In the genomic region with DNA sequence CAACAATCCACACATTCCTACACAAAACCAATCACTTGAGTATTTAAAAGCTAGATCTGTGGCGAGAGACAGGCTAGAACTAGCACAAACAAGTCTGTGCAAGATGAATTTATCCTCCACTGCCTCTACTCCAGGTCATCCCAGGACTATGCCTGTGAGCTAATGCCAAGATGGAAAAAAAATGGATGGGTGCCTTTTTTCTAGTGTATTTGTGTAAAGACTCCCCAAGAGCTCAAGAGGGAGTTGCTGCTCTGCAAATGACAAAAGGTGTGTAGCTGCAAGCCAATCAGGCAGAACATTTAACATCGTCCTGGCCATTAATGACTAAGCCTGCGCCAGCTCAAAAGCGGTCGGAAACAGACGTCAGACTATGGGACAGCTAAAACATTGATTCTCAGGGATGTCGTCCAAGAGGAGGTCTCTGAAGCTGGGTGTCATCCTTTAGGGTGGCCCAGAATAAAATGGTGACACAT, we compare ENCODE assay signal across 11 cellular contexts. TPM values are rescaled to one million over a fixed set of nuclear protein-coding genes. Genes with fewer than 3 reads are reported as not detected.
DNase-seq lines count a peak whose midpoint lies in the region; ATAC-seq and TF ChIP-seq lines count a peak whose summit lies in the region.
"Had no signal": no experiment of that assay in that cellular context is flagged by ENCODE, and none has a peak within 500 bp of the region (broad histone marks: within the 10 kb centered on the region; RNA-seq: fewer than 3 reads in every experiment).

No MANE protein-coding gene starts in this region.

- H3K9ac ChIP-seq in mesendoderm (ENCODE audit: low read length) (no peak overlapping the region), endodermal cell (ENCODE audit: extremely low read depth, low read length, poor library complexity, severe bottlenecking) (no peak overlapping the region)

- H3K27me3 Mint-ChIP-seq in endodermal cell (ENCODE audit: insufficient read depth): no peaks in the 10 kb centered on the region

- no peak overlapping the region for H2BK120ac ChIP-seq in mesendoderm (ENCODE audit: low read depth, low read length)

- H3K56ac ChIP-seq in mesendoderm (ENCODE audit: low read length): no peak overlapping the region

- H3K27ac Mint-ChIP-seq in endodermal cell: no peak overlapping the region

- H3K4me3 ChIP-seq in mesendoderm (ENCODE audit: low read length) (no peak overlapping the region), vagina (no peak overlapping the region), endodermal cell (ENCODE audit: low read length) (no peak overlapping the region)
- H3K4me3 ChIP-seq: suprapubic skin had no signal

- no peak overlapping the region for H3K4me2 ChIP-seq in mesendoderm (ENCODE audit: low read length)

- H3K23ac ChIP-seq in mesendoderm (ENCODE audit: low read length): no peak overlapping the region

- H3K4me1 Mint-ChIP-seq in endodermal cell: peaks cover 35% of the 10 kb centered on the region

- no peak overlapping the region for H3K4ac ChIP-seq in mesendoderm (ENCODE audit: low read depth, low read length)

- H4K5ac ChIP-seq in mesendoderm (ENCODE audit: low read length): no peak overlapping the region

- H3K18ac ChIP-seq in mesendoderm (ENCODE audit: low read length): no peak overlapping the region

- H3K27ac ChIP-seq in mesendoderm (ENCODE audit: low read depth, low read length) (no peak overlapping the region), vagina (peak overlapping the region; percentile 55), endodermal cell (ENCODE audit: low read depth, low read length) (no peak overlapping the region)
- H3K27ac ChIP-seq: suprapubic skin had no signal

- intact Hi-C loops in vagina (cut with DNase I): no loop called here

- no peaks in the 10 kb centered on the region for H3K79me2 ChIP-seq in mesendoderm (ENCODE audit: control insufficient read depth, insufficient read depth, low read length)

- DNase-seq in NCI-H748 (lab: John Stamatoyannopoulos, UW; ENCODE audit: unreplicated experiment) (peak; percentile 9), NCI-H748 treated with DMSO at 0.1 percent for 48 hours (lab: John Stamatoyannopoulos, UW) (no peak), dedifferentiated amniotic fluid mesenchymal stem cell (ENCODE audit: extremely low spot score) (peak; percentile 36), mesendoderm (peak; percentile 45), vagina (ENCODE audit: extremely low spot score in 2 of 2) (no peak), endodermal cell (no peak), islet precursor cell (no peak)
- DNase-seq: stimulated activated CD4-positive, alpha-beta T cell treated with anti-CD3 and anti-CD28 coated beads, Interleukin-1b, Interleukin-23, amount 100 ng/mL, for 48 hours had no signal

- WGBS in mesendoderm (ENCODE audit: extremely low coverage, insufficient coverage, low lambda C conversion rate): no CpG with 5 or more reads among the region's 7 CpGs
- 94% methylated on average over 7 of the region's 7 CpGs for WGBS in endodermal cell (ENCODE audit: insufficient coverage in 1 of 2, insufficient read length in 1 of 2), 2 experiments

- H3K9me3 ChIP-seq in vagina: no peaks in the 10 kb centered on the region
- H3K9me3 ChIP-seq in endodermal cell (ENCODE audit: control insufficient read depth, low read length): no peaks in the 10 kb centered on the region
- H3K9me3 ChIP-seq: suprapubic skin had no signal

- H4K8ac ChIP-seq in mesendoderm (ENCODE audit: low read depth, low read length): no peak overlapping the region

- no peaks in the 10 kb centered on the region for H3K36me3 ChIP-seq in mesendoderm (ENCODE audit: control insufficient read depth, insufficient read depth, low read length)
- no peaks in the 10 kb centered on the region for H3K36me3 ChIP-seq in vagina
- no peaks in the 10 kb centered on the region for H3K36me3 ChIP-seq in endodermal cell (ENCODE audit: control insufficient read depth, insufficient read depth, low read length)
- H3K36me3 ChIP-seq: suprapubic skin had no signal

- no peaks in the 10 kb centered on the region for H3K79me1 ChIP-seq in mesendoderm (ENCODE audit: low read length)

- H3K4me1 ChIP-seq in mesendoderm (ENCODE audit: control insufficient read depth, low read depth, low read length): no peaks in the 10 kb centered on the region
- peaks cover 87% of the 10 kb centered on the region for H3K4me1 ChIP-seq in vagina
- H3K4me1 ChIP-seq in endodermal cell (ENCODE audit: control insufficient read depth, insufficient read depth, low read length): peaks cover 14% of the 10 kb centered on the region

- TF ChIP-seq CTCF in vagina (IDR thresholded peaks at IDR 0.05): no peak
- no peak for TF ChIP-seq CTCF in endodermal cell (conservative IDR thresholded peaks at IDR 0.05)

- H3K36me3 Mint-ChIP-seq in endodermal cell (ENCODE audit: low read depth): no peaks in the 10 kb centered on the region

- H3K27me3 ChIP-seq in mesendoderm (ENCODE audit: insufficient read depth, low read length, poor library complexity) (no peaks in the 10 kb centered on the region), vagina (no peaks in the 10 kb centered on the region), endodermal cell (ENCODE audit: control insufficient read depth, insufficient read depth, low read length, poor library complexity, severe bottlenecking) (no peaks in the 10 kb centered on the region)
- H3K27me3 ChIP-seq: suprapubic skin had no signal

- H2AK5ac ChIP-seq in mesendoderm (ENCODE audit: low read length): no peak overlapping the region

- no peak for ATAC-seq in HG02885 (IDR thresholded peaks at IDR 0.05; ENCODE audit: poor library complexity, unreplicated experiment)

- H3K9me3 Mint-ChIP-seq in endodermal cell: no peaks in the 10 kb centered on the region

- H2BK5ac ChIP-seq in mesendoderm (ENCODE audit: low read length): no peak overlapping the region

- no peak overlapping the region for H2BK15ac ChIP-seq in mesendoderm (replicated peaks; ENCODE audit: low read depth)

- TF ChIP-seq POLR2A in vagina (IDR thresholded peaks at IDR 0.05): no peak

- no peak overlapping the region for H3K4me3 Mint-ChIP-seq in endodermal cell

RNA-seq across cellular contexts. Expression of gene ATXN1, which starts 21.9 kb away (rescaled TPM):
- polyA plus RNA-seq in mesendoderm (2013, experiment 1 of 2): 3.7 TPM
- 3.7 TPM for polyA plus RNA-seq in mesendoderm (2013, experiment 2 of 2)
- 43.2 TPM for total RNA-seq in vagina
- 10 to 100 TPM; 10.4 to 15.9 TPM for total RNA-seq in endodermal cell
- polyA plus RNA-seq in endodermal cell (2013, experiment 1 of 2): 4.0 TPM
- polyA plus RNA-seq in endodermal cell (2013, experiment 2 of 2): 4.2 TPM
- total RNA-seq: OCI-LY7 had no signal

Comparison
In these comparisons a context has a peak if more than half of its experiments do, and no peak if none do; other contexts are left out.
1. DNase-seq: peak in NCI-H748 (single experiment), dedifferentiated amniotic fluid mesenchymal stem cell (single experiment) and mesendoderm (single experiment); none in NCI-H748 treated with DMSO at 0.1 percent for 48 hours (single experiment), vagina (0 of 2), endodermal cell (single experiment) and islet precursor cell (single experiment).